In the genomic region with DNA sequence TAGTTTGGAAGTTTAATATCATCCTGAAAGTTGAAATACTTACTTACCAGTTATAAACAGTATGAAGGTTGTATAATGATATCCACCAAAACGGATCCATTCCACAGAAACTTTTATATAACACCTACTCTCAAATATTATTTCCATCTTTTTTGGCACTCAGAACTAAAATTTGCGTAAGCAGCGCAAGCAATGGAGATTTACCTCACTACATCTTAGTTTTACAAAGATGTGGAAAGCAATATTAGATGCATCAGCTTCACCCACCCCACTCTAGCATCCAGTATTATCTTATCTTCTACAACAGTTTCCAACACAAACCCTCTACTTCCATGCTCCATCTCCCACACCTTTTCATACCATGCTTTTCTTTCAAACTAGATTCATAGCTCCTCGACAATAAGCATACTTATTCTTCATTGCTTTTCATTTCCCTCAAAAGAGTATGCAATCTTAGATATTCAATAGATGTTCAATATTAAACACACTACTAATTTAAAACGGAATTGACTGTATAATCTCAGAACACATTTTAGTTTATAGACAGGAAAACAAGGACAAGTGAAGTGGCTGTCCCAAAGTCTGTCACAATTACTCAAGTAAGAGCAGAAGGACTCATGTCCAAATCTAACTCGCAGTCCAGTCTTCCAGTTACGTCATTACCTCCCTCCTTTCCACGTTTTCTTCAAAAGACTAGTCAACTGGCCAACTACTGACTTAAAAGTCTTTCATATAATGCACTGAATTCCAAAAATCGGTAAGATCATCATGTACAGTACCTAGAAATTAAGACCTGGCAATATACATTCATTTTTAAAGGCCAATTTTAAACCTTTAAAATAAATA, we compare ENCODE assay signal across 8 cellular contexts. TPM values are rescaled to one million over a fixed set of nuclear protein-coding genes. Genes with fewer than 3 reads are reported as not detected.
DNase-seq lines count a peak whose midpoint lies in the region; ATAC-seq lines count a peak whose summit lies in the region.

No MANE protein-coding gene starts in this region.

- H3K36me3 ChIP-seq in ectodermal cell (ENCODE audit: control insufficient read depth, insufficient read depth, low read length) (no peaks in the 10 kb centered on the region), neuron (ENCODE audit: insufficient read depth, low read length) (peaks cover 11% of the 10 kb centered on the region)

- DNase-seq in DMS114 treated with DMSO at 0.1 percent for 48 hours (lab: John Stamatoyannopoulos, UW; ENCODE audit: unreplicated experiment): peak; percentile 25
- DNase-seq in NAMALWA (ENCODE audit: low spot score): peak; percentile 26
- no peak for DNase-seq in D341Med (ENCODE audit: low spot score)
- DNase-seq in GM19238 (ENCODE audit: insufficient read length, low spot score): no peak
- DNase-seq in SHP77 (lab: John Stamatoyannopoulos, UW): no peak

- no peak for ATAC-seq in HG02938 (IDR thresholded peaks at IDR 0.05; ENCODE audit: unreplicated experiment)

- H2AFZ ChIP-seq in neuron (ENCODE audit: low read depth, low read length): no peak overlapping the region

- H3K4me1 ChIP-seq in ectodermal cell (ENCODE audit: control insufficient read depth, insufficient read depth, low read length): peaks cover 8% of the 10 kb centered on the region
- H3K4me1 ChIP-seq in neuron (ENCODE audit: insufficient read depth, low read length): peaks cover 28% of the 10 kb centered on the region

- peak overlapping the region; percentile 90 for H3K4me3 ChIP-seq in ectodermal cell (ENCODE audit: insufficient read depth, low read depth, low read length)
- H3K4me3 ChIP-seq in neuron (ENCODE audit: low read length): peak overlapping the region; percentile 97

- 48 to 55% methylated on average over 9 of the region's 9 CpGs for WGBS in ectodermal cell, 2 experiments

- H3K9me3 ChIP-seq in ectodermal cell (ENCODE audit: control insufficient read depth, low read length) (no peaks in the 10 kb centered on the region), neuron (ENCODE audit: low read length) (no peaks in the 10 kb centered on the region)

- no peak overlapping the region for H3K27ac ChIP-seq in ectodermal cell (ENCODE audit: insufficient read depth, low read depth, low read length, poor library complexity, severe bottlenecking)

- H3K27me3 ChIP-seq in ectodermal cell (ENCODE audit: control insufficient read depth, insufficient read depth, low read length, poor library complexity, severe bottlenecking): no peaks in the 10 kb centered on the region
- no peaks in the 10 kb centered on the region for H3K27me3 ChIP-seq in neuron (ENCODE audit: insufficient read depth, low read length)

RNA-seq across cellular contexts. Expression of a gene that starts 2.2 kb away (rescaled TPM):
- 244 TPM for polyA plus RNA-seq in ectodermal cell (2013, experiment 1 of 4)
- 236 TPM for polyA plus RNA-seq in ectodermal cell (2013, experiment 2 of 4)
- 197 TPM for polyA plus RNA-seq in ectodermal cell (2013, experiment 3 of 4)
- 235 TPM for polyA plus RNA-seq in ectodermal cell (2013, experiment 4 of 4)

RNA-seq across cellular contexts. Expression of a gene that starts 46.9 kb away (rescaled TPM):
- 746 TPM for polyA plus RNA-seq in ectodermal cell (2013, experiment 1 of 4)
- polyA plus RNA-seq in ectodermal cell (2013, experiment 2 of 4): 704 TPM
- polyA plus RNA-seq in ectodermal cell (2013, experiment 3 of 4): 566 TPM
- polyA plus RNA-seq in ectodermal cell (2013, experiment 4 of 4): 656 TPM

Comparison
In these comparisons a context has a peak if more than half of its experiments do, and no peak if none do; other contexts are left out.
1. DNase-seq: peak in DMS114 treated with DMSO at 0.1 percent for 48 hours (single experiment) and NAMALWA (single experiment); none in D341Med (single experiment), GM19238 (single experiment) and SHP77 (0 of 2).